Comparison of ENCODE assay signal across 10 cellular contexts in the genomic region with DNA sequence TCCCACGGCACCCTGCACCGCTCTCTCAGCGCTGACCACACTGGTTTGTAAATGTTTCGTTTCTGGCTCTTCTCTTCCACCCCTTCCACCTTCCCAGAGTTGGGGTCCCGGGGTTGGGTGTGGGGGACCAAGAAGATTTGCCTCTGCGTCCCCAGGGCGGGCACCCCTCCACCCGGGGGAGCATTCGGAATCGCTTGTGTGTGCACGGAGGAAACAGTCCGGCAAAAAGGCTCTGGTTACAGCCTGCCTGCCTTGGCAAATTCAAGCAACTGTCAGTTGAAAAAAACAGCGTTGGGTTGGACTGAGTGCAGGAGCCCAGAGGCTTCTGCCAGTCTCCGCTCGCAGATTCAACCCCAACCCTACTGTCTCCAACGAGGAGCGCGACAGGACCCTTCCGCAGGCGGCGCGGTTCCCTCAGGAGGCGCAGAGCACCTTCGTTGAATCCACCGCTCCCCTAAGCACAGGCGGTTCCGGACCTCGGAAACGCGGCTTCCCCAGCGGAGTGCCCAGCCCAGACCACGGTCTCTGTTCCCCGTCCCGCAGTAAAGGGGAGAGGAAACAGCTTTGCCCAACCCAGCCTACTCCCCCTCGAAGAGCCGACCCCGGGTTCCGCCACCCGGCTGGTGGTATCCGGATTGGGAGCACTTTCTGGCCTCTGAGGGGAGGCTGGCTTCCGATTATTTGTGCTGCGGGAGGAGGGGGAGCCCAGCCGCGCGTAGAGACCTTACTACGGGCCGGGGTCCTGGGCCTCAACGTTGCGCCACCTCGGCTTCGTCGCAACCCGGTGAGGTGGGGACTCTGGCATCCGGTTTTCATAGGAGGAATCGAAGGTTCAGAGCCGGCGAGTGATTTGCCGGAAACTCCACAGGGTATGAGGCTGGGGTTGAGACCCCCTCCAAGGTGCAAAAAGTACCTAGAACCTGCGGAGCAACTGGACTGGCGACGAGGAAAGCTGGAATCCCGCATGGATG. TPM values are rescaled to one million over a fixed set of nuclear protein-coding genes. Genes with fewer than 3 reads are reported as not detected.
DNase-seq lines count a peak whose midpoint lies in the region; ATAC-seq, FAIRE-seq and TF ChIP-seq lines count a peak whose summit lies in the region.
"Had no signal": no experiment of that assay in that cellular context is flagged by ENCODE, and none has a peak within 500 bp of the region (broad histone marks: within the 10 kb centered on the region; RNA-seq: fewer than 3 reads in every experiment).

No MANE protein-coding gene starts in this region.

- H3F3A ChIP-seq in PC-3 (ENCODE audit: low read length, unreplicated experiment), result no peaks in the 10 kb centered on the region

- H2AFZ ChIP-seq in K562 (ENCODE audit: low read depth, low read length) (no peak overlapping the region), PC-3 (ENCODE audit: low read length) (no peak overlapping the region)

- WGBS in K562 (ENCODE audit: insufficient coverage, low coverage, missing lambda C conversion rate), result 73% methylated on average over 55 of the region's 62 CpGs
- WGBS in stomach, 5 donors, result 6 to 16% (median 8%) methylated on average over 44 to 62 of the region's 62 CpGs
- WGBS in small intestine, 3 donors, result 4 to 6% (median 4%) methylated on average over 62 of the region's 62 CpGs

- no peaks in the 10 kb centered on the region for H4K20me1 ChIP-seq in K562 (replicated peaks; ENCODE audit: control insufficient read depth, insufficient read depth, low read length)
- H4K20me1 ChIP-seq in PC-3 (ENCODE audit: low read length), result no peaks in the 10 kb centered on the region

- POLR2A ChIA-PET in K562 (lab: Yijun Ruan, JAX) (no interaction called here), PC-3 (lab: Charles Lee; ENCODE audit: unreplicated experiment) (no interaction called here)

- H3K27me3 ChIP-seq in K562 (ENCODE audit: control insufficient read depth in 2 of 2, insufficient read depth in 2 of 2, low read length in 2 of 2) (no peaks in the 10 kb centered on the region), stomach (peaks cover 27 to 100% (median 81%) of the 10 kb centered on the region in 3 donors), PC-3 (ENCODE audit: low read length) (no peaks in the 10 kb centered on the region), small intestine (ENCODE audit: control insufficient read depth in 2 of 2, insufficient read depth in 2 of 2, low read length in 2 of 2) (peaks cover 3 to 47% of the 10 kb centered on the region in 2 donors)

- FAIRE-seq in K562 (lab: Jason Lieb, UNC) (no peak), small intestine (lab: Jason Lieb, UNC) (no peak)

- CTCF ChIA-PET in activated naive CD4-positive, alpha-beta T cell treated with anti-CD3 and anti-CD28 coated beads for 36 hours (lab: Charles Lee), result no interaction called here
- CTCF ChIA-PET in K562 (lab: Yijun Ruan, JAX; ENCODE audit: low intra/inter-chr PET ratio) (no interaction called here), PC-3 (lab: Charles Lee) (no interaction called here)

- no peak overlapping the region for H3K4me2 ChIP-seq in K562 (ENCODE audit: insufficient read depth, low read length)
- H3K4me2 ChIP-seq in PC-3 (ENCODE audit: low read length), result no peak overlapping the region

- no peaks in the 10 kb centered on the region for H3K79me2 ChIP-seq in K562 (ENCODE audit: control insufficient read depth, insufficient read depth, low read length)
- no peaks in the 10 kb centered on the region for H3K79me2 ChIP-seq in PC-3 (ENCODE audit: low read length)

- in situ Hi-C loops in K562 (cut with MboI), result no loop called here

- H3K9me3 Mint-ChIP-seq in activated naive CD4-positive, alpha-beta T cell treated with anti-CD3 and anti-CD28 coated beads for 36 hours, result no peaks in the 10 kb centered on the region

- no peak overlapping the region for H3K27ac ChIP-seq in K562 (ENCODE audit: extremely low read depth, low read depth, low read length)
- no peak overlapping the region for H3K27ac ChIP-seq in stomach
- H3K27ac ChIP-seq in PC-3 (ENCODE audit: low read length), result no peak overlapping the region
- H3K27ac ChIP-seq in small intestine (ENCODE audit: low read depth in 1 of 2, low read length in 1 of 2), result no peak overlapping the region

- no peak overlapping the region for H3K27ac Mint-ChIP-seq in activated naive CD4-positive, alpha-beta T cell treated with anti-CD3 and anti-CD28 coated beads for 36 hours

- peaks cover 2% of the 10 kb centered on the region; the same call in 1 of the 2 replicates for H3K9me3 ChIP-seq in K562 (replicated peaks; ENCODE audit: control insufficient read depth, insufficient read depth, low read depth, low read length)
- H3K9me3 ChIP-seq in stomach, result no peaks in the 10 kb centered on the region
- no peaks in the 10 kb centered on the region for H3K9me3 ChIP-seq in PC-3 (ENCODE audit: low read length)
- no peaks in the 10 kb centered on the region for H3K9me3 ChIP-seq in small intestine (ENCODE audit: control insufficient read depth, low read depth)

- peak overlapping the region; percentile 48 for H3K4me3 Mint-ChIP-seq in activated naive CD4-positive, alpha-beta T cell treated with anti-CD3 and anti-CD28 coated beads for 36 hours

- TF ChIP-seq EP300 in K562 (IDR thresholded peaks at IDR 0.05; ENCODE audit: low read length) (no peak), stomach (IDR thresholded peaks at IDR 0.05) (no peak)

- TF ChIP-seq POLR2A in K562 (conservative IDR thresholded peaks at IDR 0.05) (no peak), stomach (IDR thresholded peaks at IDR 0.05) (no peak)

- H3K4me3 ChIP-seq in K562 (no peak overlapping the region), stomach (peak overlapping the region; percentile 7 to 39 (median 18)), PC-3 (ENCODE audit: low read length) (no peak overlapping the region), small intestine (ENCODE audit: low read depth in 1 of 2, low read length in 2 of 2) (no peak overlapping the region)

- intact Hi-C loops in activated naive CD4-positive, alpha-beta T cell treated with anti-CD3 and anti-CD28 coated beads for 36 hours (cut with micrococcal nuclease), result no loop called here
- intact Hi-C loops in K562 (cut with micrococcal nuclease) (no loop called here), left colon (cut with DNase I, micrococcal nuclease) (no loop called here), stomach (cut with DNase I; ENCODE audit: low total_unique reads) (no loop called here), PC-3 (cut with micrococcal nuclease) (no loop called here)

- no peaks in the 10 kb centered on the region for H3K9me1 ChIP-seq in K562 (ENCODE audit: control insufficient read depth, insufficient read depth, low read length)

- no TSS peak for BruUV-seq in K562 (replicated peaks; lab: Mats Ljungman, UMichigan)
- no TSS peak for BruUV-seq in PC-3 (replicated peaks; lab: Mats Ljungman, UMichigan)

- H3K9me2 ChIP-seq in PC-3 (replicated peaks; ENCODE audit: low read length), result no peaks in the 10 kb centered on the region

- H3K36me3 ChIP-seq in K562 (ENCODE audit: control insufficient read depth, insufficient read depth, low read length) (no peaks in the 10 kb centered on the region), stomach (no peaks in the 10 kb centered on the region), PC-3 (ENCODE audit: low read depth, low read length) (no peaks in the 10 kb centered on the region), small intestine (ENCODE audit: control insufficient read depth in 2 of 2, insufficient read depth in 2 of 2, low read length in 2 of 2) (no peaks in the 10 kb centered on the region)

- ATAC-seq in K562 (no peak), left colon (peak; percentile 17), PC-3 (no peak)

- H3K27me3 Mint-ChIP-seq in activated naive CD4-positive, alpha-beta T cell treated with anti-CD3 and anti-CD28 coated beads for 36 hours (ENCODE audit: low read depth), result peaks cover 75% of the 10 kb centered on the region

- H3K4me1 Mint-ChIP-seq in activated naive CD4-positive, alpha-beta T cell treated with anti-CD3 and anti-CD28 coated beads for 36 hours (ENCODE audit: low read depth), result peaks cover 23% of the 10 kb centered on the region

- no peak for DNase-seq in activated naive CD4-positive, alpha-beta T cell treated with anti-CD3 and anti-CD28 coated beads for 36 hours
- no peak for DNase-seq in activated naive CD4-positive, alpha-beta T cell treated with Interleukin-2 at 50 U/mL for 16 hours
- no peak for DNase-seq in K562 (ENCODE audit: extremely low read depth in 1 of 4, low spot score in 3 of 4)
- DNase-seq in left colon, result no peak
- DNase-seq in stomach, result no peak
- no peak for DNase-seq in PC-3
- no peak for DNase-seq in small intestine
- DNase-seq in SHP77 (lab: John Stamatoyannopoulos, UW), result no peak
- DNase-seq: stimulated activated CD4-positive, alpha-beta T cell treated with anti-CD3 and anti-CD28 coated beads, Interleukin-1b, Interleukin-23, amount 100 ng/mL, for 48 hours; T1000 had no signal

- H3K9ac ChIP-seq in K562 (ENCODE audit: insufficient read depth in 1 of 2, low read depth in 2 of 2, low read length in 2 of 2) (no peak overlapping the region), PC-3 (ENCODE audit: low read length) (no peak overlapping the region)

- TF ChIP-seq CTCF in K562 (IDR thresholded peaks at IDR 0.05 in 2 of 3, conservative IDR thresholded peaks at IDR 0.05 in 1 of 3; ENCODE audit: insufficient read depth in 2 of 3, low read depth in 1 of 3, low read length in 3 of 3) (no peak), stomach (IDR thresholded peaks at IDR 0.05) (no peak), PC-3 (conservative IDR thresholded peaks at IDR 0.05; ENCODE audit: low read depth, low read length) (no peak)

- TF ChIP-seq RAD21 in K562 (CRISPR knock-in tag; conservative IDR thresholded peaks at IDR 0.05 in 1 of 2, IDR thresholded peaks at IDR 0.05 in 1 of 2), result no peak

- H3K4me1 ChIP-seq in K562 (replicated peaks in 1 of 2; ENCODE audit: control insufficient read depth in 2 of 2, insufficient read depth in 2 of 2, low read length in 2 of 2), result peaks cover 23 to 31% of the 10 kb centered on the region in 2 experiments
- peaks cover 20 to 47% (median 36%) of the 10 kb centered on the region in 4 donors for H3K4me1 ChIP-seq in stomach
- H3K4me1 ChIP-seq in PC-3 (ENCODE audit: insufficient read depth, low read length), result peaks cover 19% of the 10 kb centered on the region
- peaks cover 0 to 2% of the 10 kb centered on the region in 2 donors for H3K4me1 ChIP-seq in small intestine (ENCODE audit: control insufficient read depth in 2 of 2, insufficient read depth in 1 of 2, low read depth in 1 of 2, low read length in 1 of 2)

- no peaks in the 10 kb centered on the region for H3K36me3 Mint-ChIP-seq in activated naive CD4-positive, alpha-beta T cell treated with anti-CD3 and anti-CD28 coated beads for 36 hours (ENCODE audit: low read depth)

RNA-seq across cellular contexts. Expression of a gene that starts 9.6 kb away (rescaled TPM):
- total RNA-seq in activated naive CD4-positive, alpha-beta T cell treated with anti-CD3 and anti-CD28 coated beads for 36 hours, result under 1 TPM in 1 of 2 experiments, not detected in 1; 0.10 TPM
- total RNA-seq in K562 (2011; cell fraction: chromatin; rRNA removed; ENCODE audit: low replicate concordance), result 9.0 and 14.1 TPM in 2 replicates
- 10.5 and 14.0 TPM in 2 replicates for total RNA-seq in K562 (2011; cell fraction: nucleolus; rRNA removed)
- total RNA-seq in K562 (2011; cell fraction: nucleoplasm; rRNA removed), result 10.1 and 17.3 TPM in 2 replicates
- total RNA-seq in K562 (2014; rRNA removed) (16.3 and 23.8 TPM in 2 replicates), K562 (2014; rRNA removed; fragmentation: Illumina TruSeq; extraction: Trizol) (5.1 and 5.4 TPM in 2 replicates), K562 (2015; rRNA removed; fragmentation: Illumina TruSeq; extraction: Trizol) (7.1 and 8.3 TPM in 2 replicates), K562 (2021) (13.4 and 14.0 TPM in 2 replicates), left colon (1 to 10 TPM; 1.6 to 2.1 TPM), stomach (10 to 100 TPM in 1 of 5 donors, 1 to 10 TPM in 3, under 1 TPM in 1; 0.29 to 46.4 (median 4.6) TPM), PC-3 (2014; rRNA removed) (11.1 and 16.5 TPM in 2 replicates)
- polyA plus RNA-seq in K562 (2011; rRNA removed) (7.9 and 9.4 TPM in 2 replicates), K562 (2014; fragmentation: Illumina TruSeq; extraction: Trizol) (9.5 and 14.8 TPM in 2 replicates), K562 (2014; fragmentation: Nextera tagmentation; extraction: Ambion mirVana) (1 to 10 TPM; 2.8 to 3.4 TPM), K562 (2014; rRNA removed) (12.0 and 20.9 TPM in 2 replicates), stomach (1 to 10 TPM in 2 of 3 donors, under 1 TPM in 1; 0.92 to 1.3 (median 1.1) TPM), small intestine (1 to 10 TPM in 1 of 3 donors, under 1 TPM in 2; 0.27 to 7.7 (median 0.45) TPM)
- 7.8 and 18.0 TPM in 2 replicates for polyA plus RNA-seq in K562 (2011; cell fraction: cytosol; rRNA removed)
- polyA plus RNA-seq in K562 (2011; cell fraction: nucleus; rRNA removed), result 10.5 and 16.5 TPM in 2 replicates
- polyA plus RNA-seq in K562 (2012), result 5.0 and 9.0 TPM in 2 replicates
- 5.1 and 5.6 TPM in 2 replicates for polyA minus RNA-seq in K562 (2011; rRNA and poly(A)+ RNA removed)
- 4.7 and 8.4 TPM in 2 replicates for polyA minus RNA-seq in K562 (2011; cell fraction: cytosol; rRNA and poly(A)+ RNA removed)
- polyA minus RNA-seq in K562 (2011; cell fraction: nucleus; rRNA and poly(A)+ RNA removed), result 5.2 and 6.5 TPM in 2 replicates

RNA-seq across cellular contexts. Expression of a gene that starts 45.5 kb away (rescaled TPM):
- 10 to 100 TPM; 25.8 to 25.9 TPM for total RNA-seq in activated naive CD4-positive, alpha-beta T cell treated with anti-CD3 and anti-CD28 coated beads for 36 hours
- total RNA-seq in K562 (2011; cell fraction: chromatin; rRNA removed; ENCODE audit: low replicate concordance), result 4.5 and 12.6 TPM in 2 replicates
- total RNA-seq in K562 (2011; cell fraction: nucleolus; rRNA removed), result 3.5 and 3.7 TPM in 2 replicates
- 5.8 and 9.0 TPM in 2 replicates for total RNA-seq in K562 (2011; cell fraction: nucleoplasm; rRNA removed)
- 7.4 and 7.9 TPM in 2 replicates for total RNA-seq in K562 (2014; rRNA removed)
- total RNA-seq in K562 (2014; rRNA removed; fragmentation: Illumina TruSeq; extraction: Trizol), result 24.5 and 25.2 TPM in 2 replicates
- 14.6 and 16.3 TPM in 2 replicates for total RNA-seq in K562 (2015; rRNA removed; fragmentation: Illumina TruSeq; extraction: Trizol)
- 34.0 and 36.4 TPM in 2 replicates for total RNA-seq in K562 (2021)
- 46.5 and 61.7 TPM in 2 replicates for polyA plus RNA-seq in K562 (2011; rRNA removed)
- polyA plus RNA-seq in K562 (2011; cell fraction: cytosol; rRNA removed), result 8.2 and 10.9 TPM in 2 replicates
- polyA plus RNA-seq in K562 (2011; cell fraction: nucleus; rRNA removed), result 6.1 and 11.3 TPM in 2 replicates
- 22.9 and 29.0 TPM in 2 replicates for polyA plus RNA-seq in K562 (2012)
- 39.6 and 41.8 TPM in 2 replicates for polyA plus RNA-seq in K562 (2014; fragmentation: Illumina TruSeq; extraction: Trizol)
- 10 to 100 TPM; 84.1 to 86.3 TPM for polyA plus RNA-seq in K562 (2014; fragmentation: Nextera tagmentation; extraction: Ambion mirVana)
- polyA plus RNA-seq in K562 (2014; rRNA removed), result 20.0 and 26.5 TPM in 2 replicates
- 29.0 and 32.7 TPM in 2 replicates for polyA minus RNA-seq in K562 (2011; rRNA and poly(A)+ RNA removed)
- polyA minus RNA-seq in K562 (2011; cell fraction: cytosol; rRNA and poly(A)+ RNA removed), result 6.8 and 12.9 TPM in 2 replicates
- 2.4 and 4.9 TPM in 2 replicates for polyA minus RNA-seq in K562 (2011; cell fraction: nucleus; rRNA and poly(A)+ RNA removed)
- total RNA-seq in left colon, result 10 to 100 TPM; 15.7 to 18.1 TPM
- total RNA-seq in stomach, result 10 to 100 TPM in 1 of 5 donors, 1 to 10 TPM in 4; 1.8 to 13.6 (median 6.4) TPM
- polyA plus RNA-seq in stomach, result 1 to 10 TPM; 6.0 to 9.4 (median 8.6) TPM
- total RNA-seq in PC-3 (2014; rRNA removed), result 5.1 and 8.3 TPM in 2 replicates
- 1 to 10 TPM; 6.5 to 9.4 (median 7.6) TPM for polyA plus RNA-seq in small intestine

RNA-seq across cellular contexts. Expression of a gene that starts 45.5 kb away (rescaled TPM):
- total RNA-seq in activated naive CD4-positive, alpha-beta T cell treated with anti-CD3 and anti-CD28 coated beads for 36 hours, result 10 to 100 TPM; 51.0 TPM
- 118 and 197 TPM in 2 replicates for total RNA-seq in K562 (2011; cell fraction: chromatin; rRNA removed; ENCODE audit: low replicate concordance)
- 66.7 and 74.3 TPM in 2 replicates for total RNA-seq in K562 (2011; cell fraction: nucleolus; rRNA removed)
- 91.3 and 97.5 TPM in 2 replicates for total RNA-seq in K562 (2011; cell fraction: nucleoplasm; rRNA removed)
- 53.6 and 57.9 TPM in 2 replicates for total RNA-seq in K562 (2014; rRNA removed)
- total RNA-seq in K562 (2014; rRNA removed; fragmentation: Illumina TruSeq; extraction: Trizol), result 81.2 and 89.5 TPM in 2 replicates
- 65.7 and 70.8 TPM in 2 replicates for total RNA-seq in K562 (2015; rRNA removed; fragmentation: Illumina TruSeq; extraction: Trizol)
- 49.0 and 55.0 TPM in 2 replicates for total RNA-seq in K562 (2021)
- 101 and 105 TPM in 2 replicates for polyA plus RNA-seq in K562 (2011; rRNA removed)
- 32.0 and 54.7 TPM in 2 replicates for polyA plus RNA-seq in K562 (2011; cell fraction: cytosol; rRNA removed)
- 155 and 246 TPM in 2 replicates for polyA plus RNA-seq in K562 (2011; cell fraction: nucleus; rRNA removed)
- 45.7 and 52.4 TPM in 2 replicates for polyA plus RNA-seq in K562 (2012)
- polyA plus RNA-seq in K562 (2014; fragmentation: Illumina TruSeq; extraction: Trizol), result 81.3 and 93.1 TPM in 2 replicates
- 10 to 100 TPM; 78.6 to 95.1 TPM for polyA plus RNA-seq in K562 (2014; fragmentation: Nextera tagmentation; extraction: Ambion mirVana)
- 80.2 and 86.8 TPM in 2 replicates for polyA plus RNA-seq in K562 (2014; rRNA removed)
- 103 and 108 TPM in 2 replicates for polyA minus RNA-seq in K562 (2011; rRNA and poly(A)+ RNA removed)
- polyA minus RNA-seq in K562 (2011; cell fraction: cytosol; rRNA and poly(A)+ RNA removed), result 34.3 and 46.7 TPM in 2 replicates
- 56.1 and 91.1 TPM in 2 replicates for polyA minus RNA-seq in K562 (2011; cell fraction: nucleus; rRNA and poly(A)+ RNA removed)
- total RNA-seq in left colon, result 10 to 100 TPM; 48.0 to 62.7 TPM
- 10 to 100 TPM in 4 of 5 donors, 1 to 10 TPM in 1; 7.1 to 98.6 (median 38.7) TPM for total RNA-seq in stomach
- 10 to 100 TPM; 21.8 to 31.0 (median 21.8) TPM for polyA plus RNA-seq in stomach
- total RNA-seq in PC-3 (2014; rRNA removed), result 27.0 and 30.2 TPM in 2 replicates
- 10 to 100 TPM; 46.2 to 72.7 (median 57.3) TPM for polyA plus RNA-seq in small intestine

RNA-seq across cellular contexts. Expression of a gene that starts 59.5 kb away (rescaled TPM):
- not detected for total RNA-seq in activated naive CD4-positive, alpha-beta T cell treated with anti-CD3 and anti-CD28 coated beads for 36 hours
- not detected in 2 replicates for total RNA-seq in K562 (2011; cell fraction: chromatin; rRNA removed; ENCODE audit: low replicate concordance)
- total RNA-seq in K562 (2011; cell fraction: nucleolus; rRNA removed), result not detected in 2 replicates
- not detected in 2 replicates for total RNA-seq in K562 (2011; cell fraction: nucleoplasm; rRNA removed)
- total RNA-seq in K562 (2014; rRNA removed) (not detected in 2 replicates), K562 (2014; rRNA removed; fragmentation: Illumina TruSeq; extraction: Trizol) (not detected in 2 replicates), K562 (2015; rRNA removed; fragmentation: Illumina TruSeq; extraction: Trizol) (not detected in 2 replicates), K562 (2021) (not detected in 2 replicates), left colon (1 to 10 TPM in 1 of 2 donors, not detected in 1; 4.0 TPM), stomach (10 to 100 TPM in 2 of 5 donors, not detected in 3; 13.6 to 80.4 TPM), PC-3 (2014; rRNA removed) (not detected in 2 replicates)
- polyA plus RNA-seq in K562 (2011; rRNA removed) (not detected in 2 replicates), K562 (2014; fragmentation: Illumina TruSeq; extraction: Trizol) (not detected in 2 replicates), K562 (2014; fragmentation: Nextera tagmentation; extraction: Ambion mirVana) (not detected), K562 (2014; rRNA removed) (not detected in 2 replicates), stomach (1 to 10 TPM in 1 of 3 donors, not detected in 2; 3.3 TPM), small intestine (not detected)
- polyA plus RNA-seq in K562 (2011; cell fraction: cytosol; rRNA removed), result not detected in 2 replicates
- not detected in 2 replicates for polyA plus RNA-seq in K562 (2011; cell fraction: nucleus; rRNA removed)
- polyA plus RNA-seq in K562 (2012), result not detected in 2 replicates
- polyA minus RNA-seq in K562 (2011; rRNA and poly(A)+ RNA removed), result not detected in 2 replicates
- not detected in 2 replicates for polyA minus RNA-seq in K562 (2011; cell fraction: cytosol; rRNA and poly(A)+ RNA removed)
- not detected in 2 replicates for polyA minus RNA-seq in K562 (2011; cell fraction: nucleus; rRNA and poly(A)+ RNA removed)

RNA-seq across cellular contexts. Expression of a gene that starts 59.6 kb away (rescaled TPM):
- total RNA-seq in activated naive CD4-positive, alpha-beta T cell treated with anti-CD3 and anti-CD28 coated beads for 36 hours, result 10 to 100 TPM; 45.5 to 47.9 TPM
- total RNA-seq in K562 (2011; cell fraction: chromatin; rRNA removed; ENCODE audit: low replicate concordance), result 8.5 and 9.1 TPM in 2 replicates
- total RNA-seq in K562 (2011; cell fraction: nucleolus; rRNA removed), result 14.0 and 14.7 TPM in 2 replicates
- total RNA-seq in K562 (2011; cell fraction: nucleoplasm; rRNA removed), result 15.0 and 20.9 TPM in 2 replicates
- total RNA-seq in K562 (2014; rRNA removed), result 105 and 115 TPM in 2 replicates
- total RNA-seq in K562 (2014; rRNA removed; fragmentation: Illumina TruSeq; extraction: Trizol), result 105 and 114 TPM in 2 replicates
- 122 and 133 TPM in 2 replicates for total RNA-seq in K562 (2015; rRNA removed; fragmentation: Illumina TruSeq; extraction: Trizol)
- 126 and 134 TPM in 2 replicates for total RNA-seq in K562 (2021)
- polyA plus RNA-seq in K562 (2011; rRNA removed), result 135 and 165 TPM in 2 replicates
- polyA plus RNA-seq in K562 (2011; cell fraction: cytosol; rRNA removed), result 122 and 153 TPM in 2 replicates
- polyA plus RNA-seq in K562 (2011; cell fraction: nucleus; rRNA removed), result 35.7 and 49.8 TPM in 2 replicates
- polyA plus RNA-seq in K562 (2012), result 157 and 216 TPM in 2 replicates
- polyA plus RNA-seq in K562 (2014; fragmentation: Illumina TruSeq; extraction: Trizol), result 198 and 204 TPM in 2 replicates
- polyA plus RNA-seq in K562 (2014; fragmentation: Nextera tagmentation; extraction: Ambion mirVana), result 100 to 1,000 TPM; 126 to 189 TPM
- 194 and 212 TPM in 2 replicates for polyA plus RNA-seq in K562 (2014; rRNA removed)
- polyA minus RNA-seq in K562 (2011; rRNA and poly(A)+ RNA removed), result 106 and 126 TPM in 2 replicates
- 50.4 and 52.5 TPM in 2 replicates for polyA minus RNA-seq in K562 (2011; cell fraction: cytosol; rRNA and poly(A)+ RNA removed)
- polyA minus RNA-seq in K562 (2011; cell fraction: nucleus; rRNA and poly(A)+ RNA removed), result 8.5 and 15.7 TPM in 2 replicates
- total RNA-seq in left colon, result 10 to 100 TPM; 75.3 to 78.9 TPM
- 10 to 100 TPM; 10.5 to 75.5 (median 30.1) TPM for total RNA-seq in stomach
- 100 to 1,000 TPM in 2 of 3 donors, 10 to 100 TPM in 1; 84.6 to 130 (median 112) TPM for polyA plus RNA-seq in stomach
- total RNA-seq in PC-3 (2014; rRNA removed), result 67.5 and 71.4 TPM in 2 replicates
- polyA plus RNA-seq in small intestine, result 100 to 1,000 TPM; 105 to 188 (median 108) TPM

Comparison
In these comparisons a context has a peak if more than half of its experiments do, and no peak if none do; other contexts are left out.
1. H3K4me3 ChIP-seq: peak in stomach (4 of 4); none in K562 (single experiment), PC-3 (single experiment) and small intestine (0 of 2).